ENCODE assay signal across 14 cellular contexts in genomic region chr22:50733521-50734342, GRCh38. TPM values are rescaled to one million over a fixed set of nuclear protein-coding genes. Genes with fewer than 3 reads are reported as not detected.
A peak's percentile ranks its signal among the peaks of the same experiment; 100 is the strongest.
DNase-seq lines count a peak whose midpoint lies in the region; ATAC-seq and TF ChIP-seq lines count a peak whose summit lies in the region.
"Had no signal": no experiment of that assay in that cellular context is flagged by ENCODE, and none has a peak within 500 bp of the region (broad histone marks: within the 10 kb centered on the region; RNA-seq: fewer than 3 reads in every experiment).

No MANE protein-coding gene starts in this region.

- no peaks in the 10 kb centered on the region for H3K4me1 Mint-ChIP-seq in T-helper 2 cell treated with Interferon-gamma antibody and Interleukin-4, amounts not matched to agents 5 μg/mL and 100 μg/mL, for 36 hours (ENCODE audit: low read depth)
- peaks cover 0 to 9% (median 2%) of the 10 kb centered on the region in 7 donors for H3K4me1 Mint-ChIP-seq in naive thymus-derived CD4-positive, alpha-beta T cell

- H3K27me3 ChIP-seq in naive thymus-derived CD4-positive, alpha-beta T cell (ENCODE audit: control insufficient read depth in 2 of 2, insufficient read depth in 2 of 2, low read length in 2 of 2), result no peaks in the 10 kb centered on the region

- H3K36me3 Mint-ChIP-seq in T-helper 2 cell treated with Interferon-gamma antibody and Interleukin-4, amounts not matched to agents 5 μg/mL and 100 μg/mL, for 36 hours (ENCODE audit: low read depth), result no peaks in the 10 kb centered on the region
- H3K36me3 Mint-ChIP-seq in naive thymus-derived CD4-positive, alpha-beta T cell, result no peaks in the 10 kb centered on the region

- no peaks in the 10 kb centered on the region for H3K27me3 Mint-ChIP-seq in T-helper 2 cell treated with Interferon-gamma antibody and Interleukin-4, amounts not matched to agents 5 μg/mL and 100 μg/mL, for 36 hours (ENCODE audit: low read depth)
- peaks cover 0 to 3% (median 0%) of the 10 kb centered on the region in 5 donors for H3K27me3 Mint-ChIP-seq in naive thymus-derived CD4-positive, alpha-beta T cell
- H3K27me3 Mint-ChIP-seq: CD4-positive, alpha-beta T cell had no signal

- ATAC-seq in naive thymus-derived CD4-positive, alpha-beta T cell, result no peak
- ATAC-seq in GM19467 (IDR thresholded peaks at IDR 0.05; ENCODE audit: unreplicated experiment), result no peak
- ATAC-seq: pancreas had no signal

- no peaks in the 10 kb centered on the region for H3K4me1 ChIP-seq in naive thymus-derived CD4-positive, alpha-beta T cell (ENCODE audit: control insufficient read depth in 2 of 2, insufficient read depth in 2 of 2, low read length in 2 of 2)
- H3K4me1 ChIP-seq: pancreas had no signal

- intact Hi-C loops in naive thymus-derived CD4-positive, alpha-beta T cell (cut with micrococcal nuclease), result no loop called here

- H3K4me3 ChIP-seq in fibroblast of mammary gland (ENCODE audit: control insufficient read depth, low read depth, low read length) (no peak overlapping the region), coronary artery (no peak overlapping the region)
- no peak overlapping the region for H3K4me3 ChIP-seq in naive thymus-derived CD4-positive, alpha-beta T cell (ENCODE audit: low read length)
- H3K4me3 ChIP-seq: gastrocnemius medialis, pancreas had no signal

- no peaks in the 10 kb centered on the region for H3K9me3 ChIP-seq in naive thymus-derived CD4-positive, alpha-beta T cell (ENCODE audit: control insufficient read depth in 2 of 3, low read length in 3 of 3)
- H3K9me3 ChIP-seq: gastrocnemius medialis, pancreas had no signal

- DNase-seq in AG08396 (ENCODE audit: low spot score), result peak; percentile 80
- peak; percentile 26 for DNase-seq in NCI-H2227 treated with DMSO at 0.1 percent for 48 hours (lab: John Stamatoyannopoulos, UW)
- DNase-seq in fibroblast of mammary gland (ENCODE audit: low read depth), result peak; percentile 51
- peak; percentile 75 for DNase-seq in myocyte (ENCODE audit: low read depth)
- DNase-seq in T-helper 2 cell treated with Interferon-gamma antibody and Interleukin-4, amounts not matched to agents 5 μg/mL and 100 μg/mL, for 36 hours (ENCODE audit: low spot score), result no peak
- DNase-seq in naive thymus-derived CD4-positive, alpha-beta T cell, result no peak
- no peak for DNase-seq in coronary artery (ENCODE audit: low spot score)
- DNase-seq: activated naive CD4-positive, alpha-beta T cell; NCI-H1105 had no signal

- no peak overlapping the region for H3K4me3 Mint-ChIP-seq in T-helper 2 cell treated with Interferon-gamma antibody and Interleukin-4, amounts not matched to agents 5 μg/mL and 100 μg/mL, for 36 hours
- H3K4me3 Mint-ChIP-seq in naive thymus-derived CD4-positive, alpha-beta T cell, result no peak overlapping the region
- H3K4me3 Mint-ChIP-seq: CD4-positive, alpha-beta T cell had no signal

- no peak overlapping the region for H3K27ac Mint-ChIP-seq in T-helper 2 cell treated with Interferon-gamma antibody and Interleukin-4, amounts not matched to agents 5 μg/mL and 100 μg/mL, for 36 hours
- peak overlapping the region in 2 of 9 donors; percentile 11 to 25 for H3K27ac Mint-ChIP-seq in naive thymus-derived CD4-positive, alpha-beta T cell
- H3K27ac Mint-ChIP-seq: CD4-positive, alpha-beta T cell had no signal

- CTCF ChIA-PET in naive thymus-derived CD4-positive, alpha-beta T cell (lab: Charles Lee), result no interaction called here

- H3K9me3 Mint-ChIP-seq in T-helper 2 cell treated with Interferon-gamma antibody and Interleukin-4, amounts not matched to agents 5 μg/mL and 100 μg/mL, for 36 hours, result no peaks in the 10 kb centered on the region
- H3K9me3 Mint-ChIP-seq in naive thymus-derived CD4-positive, alpha-beta T cell, result peaks cover 0 to 2% (median 0%) of the 10 kb centered on the region in 11 donors
- H3K9me3 Mint-ChIP-seq: CD4-positive, alpha-beta T cell had no signal

- H3K27ac ChIP-seq in naive thymus-derived CD4-positive, alpha-beta T cell (ENCODE audit: low read depth, low read length), result no peak overlapping the region
- H3K27ac ChIP-seq in coronary artery, result no peak overlapping the region
- H3K27ac ChIP-seq: gastrocnemius medialis, pancreas had no signal

- no peaks in the 10 kb centered on the region for H3K36me3 ChIP-seq in naive thymus-derived CD4-positive, alpha-beta T cell (ENCODE audit: control insufficient read depth in 2 of 3, insufficient read depth in 3 of 3, low read length in 3 of 3)
- H3K36me3 ChIP-seq: gastrocnemius medialis, pancreas had no signal

- no peak for TF ChIP-seq CTCF in fibroblast of mammary gland (conservative IDR thresholded peaks at IDR 0.05; ENCODE audit: control insufficient read depth, insufficient read depth, low read depth, low read length)
- TF ChIP-seq CTCF in coronary artery (IDR thresholded peaks at IDR 0.05), result no peak

- POLR2A ChIA-PET in naive thymus-derived CD4-positive, alpha-beta T cell (lab: Charles Lee), result no interaction called here

RNA-seq across cellular contexts. Expression of gene ACR, which starts 4.3 kb away (rescaled TPM):
- total RNA-seq in myocyte, result not detected in 2 replicates
- polyA plus RNA-seq in myocyte (2012), result not detected
- total RNA-seq in naive thymus-derived CD4-positive, alpha-beta T cell, result not detected
- not detected for polyA plus RNA-seq in naive thymus-derived CD4-positive, alpha-beta T cell
- total RNA-seq: CD4-positive, alpha-beta T cell; gastrocnemius medialis; T-helper 1 cell treated with Interleukin-12 subunit alpha and Interleukin-12 subunit beta and Interleukin-4 antibody, amounts not matched to agents 30 ng/mL and 1 ng/mL, for 36 hours had no signal

RNA-seq across cellular contexts. Expression of gene RABL2B, which starts 49.7 kb away (rescaled TPM):
- 8.8 and 9.8 TPM in 2 replicates for total RNA-seq in myocyte
- 31.6 TPM for polyA plus RNA-seq in myocyte (2012)
- 10 to 100 TPM; 40.8 to 81.7 (median 51.1) TPM for total RNA-seq in naive thymus-derived CD4-positive, alpha-beta T cell
- polyA plus RNA-seq in naive thymus-derived CD4-positive, alpha-beta T cell, result 10 to 100 TPM; 24.3 to 32.1 TPM

Comparison
In these comparisons a context has a peak if more than half of its experiments do, and no peak if none do; other contexts are left out.
1. DNase-seq: peak in AG08396 (single experiment), NCI-H2227 treated with DMSO at 0.1 percent for 48 hours (single experiment), fibroblast of mammary gland (single experiment) and myocyte (single experiment); none in T-helper 2 cell treated with Interferon-gamma antibody and Interleukin-4, amounts not matched to agents 5 μg/mL and 100 μg/mL, for 36 hours (single experiment), naive thymus-derived CD4-positive, alpha-beta T cell (0 of 9) and coronary artery (single experiment).